ENCODE assay signal across 26 cellular contexts in the genomic region with DNA sequence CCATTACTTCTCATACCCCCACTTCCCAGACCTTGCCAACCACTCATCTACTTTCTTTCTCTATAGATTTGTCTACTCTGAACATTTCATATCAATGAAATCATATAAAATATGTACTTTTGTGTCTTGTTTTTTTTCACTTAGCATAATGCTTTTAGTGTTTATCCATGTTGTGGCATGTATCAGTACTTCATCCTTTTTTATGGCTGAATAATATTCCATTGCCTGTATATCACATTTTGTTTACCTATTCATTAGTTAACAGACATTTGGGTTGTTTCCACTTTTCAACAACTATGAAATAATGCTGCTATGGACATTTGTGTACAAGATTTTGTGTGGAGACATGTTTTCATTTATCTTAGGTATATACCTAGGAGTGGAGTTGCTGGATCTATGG.
"Had no signal": no experiment of that assay in that cellular context is flagged by ENCODE, and none has a peak within 500 bp of the region (broad histone marks: within the 10 kb centered on the region; RNA-seq: fewer than 3 reads in every experiment).

No MANE protein-coding gene starts in this region.

- H3K9me3 ChIP-seq: neutrophil, right lobe of liver, sigmoid colon, thoracic aorta, thyroid gland, tibial nerve, vagina had no signal

- FAIRE-seq: urothelium cell line had no signal

- ATAC-seq: natural killer cell treated with Interleukin-12 subunit alpha and Interleukin-12 subunit beta and Interleukin-15 and Interleukin-18, amount 100 ng/mL, for 72 hours; psoas muscle; right cardiac atrium; right lobe of liver; stimulated activated effector memory CD8-positive, alpha-beta T cell treated with anti-CD3 and anti-CD28 coated beads, Interleukin-12 subunit alpha, Interleukin-12 subunit beta, amount 100 ng/mL, for 72 hours; stimulated activated naive B cell treated with anti-CD40 and anti-IgM and Interleukin-4, amounts not matched to agents 10 μg/mL and 1 μg/mL and 100 μg/mL, for 72 hours had no signal

- H3K27ac ChIP-seq: neutrophil, parathyroid adenoma, psoas muscle, right lobe of liver, sigmoid colon, stomach, thoracic aorta, thyroid gland, tibial nerve, upper lobe of left lung, vagina had no signal

- H3K4me3 ChIP-seq: psoas muscle, right lobe of liver, sigmoid colon, stomach, thoracic aorta, thyroid gland, tibial nerve, upper lobe of left lung, vagina had no signal

- DNase-seq: nephron progenitor cell; nucleus accumbens; posterior cingulate gyrus; psoas muscle; right cardiac atrium; right lobe of liver; sigmoid colon; small intestine; stimulated activated CD4-positive, alpha-beta T cell treated with anti-CD3 and anti-CD28 coated beads, Interleukin-15, amount 100 ng/mL, for 24 hours; stimulated activated CD4-positive, alpha-beta T cell treated with anti-CD3 and anti-CD28 coated beads, Interleukin-2, amount 100 ng/mL, for 24 hours; stimulated activated CD4-positive, alpha-beta T cell treated with anti-CD3 and anti-CD28 coated beads, Interleukin-2, amount 100 ng/mL, for 48 hours; stimulated activated CD4-positive, alpha-beta T cell treated with anti-CD3 and anti-CD28 coated beads, Interleukin-4, amount 100 ng/mL, for 24 hours; stimulated activated naive B cell treated with anti-CD40 and anti-IgM and Interleukin-4, amounts not matched to agents 10 μg/mL and 1 μg/mL and 100 μg/mL, for 72 hours; stimulated activated naive CD4-positive, alpha-beta T cell treated with Interleukin-2 at 50 U/mL for 16 hours; stomach; thyroid gland; trophoblast cell; upper lobe of left lung had no signal

- H3K4me1 ChIP-seq: parathyroid adenoma, psoas muscle, sigmoid colon, stomach, thyroid gland, upper lobe of left lung, vagina had no signal
